ENCODE assay signal across 11 cellular contexts in the genomic region with DNA sequence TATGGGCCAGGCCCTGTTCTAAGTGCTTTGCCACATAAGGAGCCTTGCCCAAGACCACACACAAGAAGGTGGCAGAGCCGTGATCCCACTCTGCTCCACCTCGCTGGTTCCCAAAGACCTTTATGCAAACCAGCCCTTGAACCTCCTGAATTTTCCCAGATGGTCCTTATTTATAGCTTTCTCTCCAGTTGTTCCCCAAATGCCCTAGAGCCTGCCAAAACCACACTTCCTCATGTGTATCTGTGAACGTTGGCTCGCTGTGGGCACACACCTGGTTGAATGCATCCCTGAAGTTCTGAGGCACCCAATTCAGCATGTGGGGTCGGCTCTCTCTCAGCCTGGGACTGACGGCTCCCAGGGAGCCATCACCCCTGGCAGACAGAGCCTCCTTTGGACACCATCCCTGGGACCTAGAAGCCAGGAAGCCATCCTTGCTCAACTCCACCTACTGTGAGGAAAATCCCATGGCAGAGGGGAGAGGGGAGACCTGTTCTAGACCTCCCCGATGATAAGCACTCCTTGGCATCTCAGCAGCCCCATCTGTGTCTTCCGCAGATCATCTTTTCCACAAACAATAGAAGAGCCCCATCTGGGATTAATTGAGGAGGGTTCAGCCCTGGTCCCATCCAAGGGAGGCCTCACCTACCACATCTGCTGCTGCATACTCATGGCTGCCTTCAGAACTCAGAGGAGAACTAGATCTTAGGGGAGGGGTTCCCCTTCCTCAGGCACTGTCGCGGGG. TPM values are rescaled to one million over a fixed set of nuclear protein-coding genes. Genes with fewer than 3 reads are reported as not detected.
DNase-seq lines count a peak whose midpoint lies in the region; ATAC-seq and TF ChIP-seq lines count a peak whose summit lies in the region.
"Had no signal": no experiment of that assay in that cellular context is flagged by ENCODE, and none has a peak within 500 bp of the region (broad histone marks: within the 10 kb centered on the region; RNA-seq: fewer than 3 reads in every experiment).

No MANE protein-coding gene starts in this region.

- intact Hi-C loops in breast epithelium (cut with DNase I; ENCODE audit: low total_unique reads) (loop anchor here (10.0 kb wide), 1 partner anchor 1977 kb away; no protein-coding TSS in a partner anchor), uterus (cut with DNase I; ENCODE audit: low total_unique reads) (no loop called here)

- H3K36me3 Mint-ChIP-seq in activated T-cell treated with anti-CD3 and anti-CD28 coated beads, Interleukin-2, amount 50 U/mL, for 24 hours (ENCODE audit: low read depth), result peaks cover 13% of the 10 kb centered on the region
- H3K36me3 Mint-ChIP-seq in activated T-cell treated with anti-CD3 and anti-CD28 coated beads, Interleukin-2, amount 50 U/mL, for 72 hours (ENCODE audit: insufficient read depth in 2 of 2), result no peaks in the 10 kb centered on the region

- H3K27me3 ChIP-seq in breast epithelium, result no peaks in the 10 kb centered on the region
- H3K27me3 ChIP-seq in uterus, result no peaks in the 10 kb centered on the region

- H3K36me3 ChIP-seq in breast epithelium (no peaks in the 10 kb centered on the region), uterus (no peaks in the 10 kb centered on the region)

- H3K9me3 ChIP-seq in breast epithelium, result no peaks in the 10 kb centered on the region
- H3K9me3 ChIP-seq in uterus, result no peaks in the 10 kb centered on the region

- H3K4me3 ChIP-seq in breast epithelium (no peak overlapping the region), uterus (no peak overlapping the region)

- TF ChIP-seq POLR2A in breast epithelium (IDR thresholded peaks at IDR 0.05) (no peak), uterus (IDR thresholded peaks at IDR 0.05) (no peak)

- peak overlapping the region; percentile 12 for H3K27ac Mint-ChIP-seq in activated T-cell treated with anti-CD3 and anti-CD28 coated beads, Interleukin-2, amount 50 U/mL, for 24 hours
- H3K27ac Mint-ChIP-seq in activated T-cell treated with anti-CD3 and anti-CD28 coated beads, Interleukin-2, amount 50 U/mL, for 72 hours, result no peak overlapping the region

- no peaks in the 10 kb centered on the region for H3K27me3 Mint-ChIP-seq in activated T-cell treated with anti-CD3 and anti-CD28 coated beads, Interleukin-2, amount 50 U/mL, for 24 hours
- no peaks in the 10 kb centered on the region for H3K27me3 Mint-ChIP-seq in activated T-cell treated with anti-CD3 and anti-CD28 coated beads, Interleukin-2, amount 50 U/mL, for 72 hours (ENCODE audit: low read depth)

- TF ChIP-seq CTCF in breast epithelium (IDR thresholded peaks at IDR 0.05) (no peak), uterus (IDR thresholded peaks at IDR 0.05) (no peak)

- ATAC-seq in activated T-cell treated with anti-CD3 and anti-CD28 coated beads, Interleukin-2, amount 50 U/mL, for 72 hours (replicated peaks in 1 of 2), result no peak
- ATAC-seq in HG02798 (IDR thresholded peaks at IDR 0.05; ENCODE audit: poor library complexity, unreplicated experiment), result no peak
- ATAC-seq: left colon had no signal

- no peak for DNase-seq in activated T-cell treated with anti-CD3 and anti-CD28 coated beads, Interleukin-2, amount 50 U/mL, for 24 hours
- DNase-seq in activated T-cell treated with anti-CD3 and anti-CD28 coated beads, Interleukin-2, amount 50 U/mL, for 72 hours, result no peak
- DNase-seq in breast epithelium (ENCODE audit: low spot score in 2 of 2) (no peak), myocyte (ENCODE audit: low read depth) (peak; percentile 49), uterus (no peak), SHP77 treated with DMSO at 0.1 percent for 48 hours (lab: John Stamatoyannopoulos, UW) (no peak), NCI-H1930 (lab: John Stamatoyannopoulos, UW) (no peak)
- DNase-seq: nucleus accumbens; stimulated activated naive CD4-positive, alpha-beta T cell had no signal

- H3K4me1 Mint-ChIP-seq in activated T-cell treated with anti-CD3 and anti-CD28 coated beads, Interleukin-2, amount 50 U/mL, for 24 hours (ENCODE audit: low read depth), result peaks cover 4% of the 10 kb centered on the region
- peaks cover 16% of the 10 kb centered on the region for H3K4me1 Mint-ChIP-seq in activated T-cell treated with anti-CD3 and anti-CD28 coated beads, Interleukin-2, amount 50 U/mL, for 72 hours (ENCODE audit: low read depth)

- H3K27ac ChIP-seq in breast epithelium, result peak overlapping the region; percentile 60 to 82
- peak overlapping the region; percentile 76 to 79 for H3K27ac ChIP-seq in uterus

- H3K4me1 ChIP-seq in breast epithelium, result peaks cover 21 to 22% of the 10 kb centered on the region in 2 donors
- H3K4me1 ChIP-seq in uterus, result peaks cover 20% of the 10 kb centered on the region in 2 donors

- no peaks in the 10 kb centered on the region for H3K9me3 Mint-ChIP-seq in activated T-cell treated with anti-CD3 and anti-CD28 coated beads, Interleukin-2, amount 50 U/mL, for 24 hours
- H3K9me3 Mint-ChIP-seq in activated T-cell treated with anti-CD3 and anti-CD28 coated beads, Interleukin-2, amount 50 U/mL, for 72 hours, result no peaks in the 10 kb centered on the region

- no peak overlapping the region for H3K4me3 Mint-ChIP-seq in activated T-cell treated with anti-CD3 and anti-CD28 coated beads, Interleukin-2, amount 50 U/mL, for 24 hours
- H3K4me3 Mint-ChIP-seq in activated T-cell treated with anti-CD3 and anti-CD28 coated beads, Interleukin-2, amount 50 U/mL, for 72 hours, result no peak overlapping the region

RNA-seq across cellular contexts. Expression of a gene that starts 42.3 kb away (rescaled TPM):
- total RNA-seq in activated T-cell treated with anti-CD3 and anti-CD28 coated beads, Interleukin-2, amount 50 U/mL, for 72 hours, result 10 to 100 TPM; 32.3 to 33.7 TPM
- total RNA-seq in breast epithelium (10 to 100 TPM; 23.0 to 25.9 (median 25.8) TPM), myocyte (29.2 and 35.9 TPM in 2 replicates), uterus (10 to 100 TPM in 2 of 4 donors, 1 to 10 TPM in 2; 7.9 to 34.6 (median 15.7) TPM)
- polyA plus RNA-seq in myocyte (2012), result 12.4 TPM
